ENCODE assay signal across 21 cellular contexts in the genomic region with DNA sequence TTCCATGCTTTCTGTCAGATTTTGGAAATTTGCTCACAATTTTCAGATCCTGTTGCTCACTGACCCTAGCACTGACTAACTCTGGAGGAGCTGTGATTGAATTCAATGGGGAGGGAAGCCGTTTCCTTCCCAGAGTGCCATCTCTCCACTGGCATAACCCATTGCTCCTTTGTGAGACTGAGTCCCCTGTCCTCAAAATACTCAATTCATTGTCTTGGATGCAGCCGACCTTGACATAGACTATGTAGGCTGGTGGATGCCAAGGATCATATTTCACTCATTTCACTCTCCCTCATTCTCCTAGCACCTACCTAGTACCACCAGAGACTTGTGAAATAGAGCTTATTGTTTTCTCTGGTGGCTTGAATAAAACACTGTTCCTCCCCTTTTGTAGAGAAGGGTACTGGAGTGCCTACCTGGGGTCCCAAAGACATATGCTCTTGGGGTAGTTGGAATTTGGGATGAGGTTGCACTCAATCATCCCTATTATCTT.
"Had no signal": no experiment of that assay in that cellular context is flagged by ENCODE, and none has a peak within 500 bp of the region (broad histone marks: within the 10 kb centered on the region; RNA-seq: fewer than 3 reads in every experiment).

No MANE protein-coding gene starts in this region.

- FAIRE-seq: kidney, small intestine had no signal

- H3K36me3 Mint-ChIP-seq: mesothelial cell of epicardium; naive B cell; natural killer cell treated with Interleukin-12 subunit alpha and Interleukin-12 subunit beta and Interleukin-15 and Interleukin-18, amount 100 ng/mL, for 72 hours; stimulated activated naive B cell treated with anti-CD40 and anti-IgM and Interleukin-4, amounts not matched to agents 10 μg/mL and 1 μg/mL and 100 μg/mL, for 72 hours had no signal

- DNase-seq: effector CD8-positive, alpha-beta T cell; foreskin fibroblast; gastrocnemius medialis; head of caudate nucleus; kidney; left lung; mesenchymal stem cell; mucosa of descending colon; naive B cell; right lobe of liver; small intestine; stimulated activated CD4-positive, alpha-beta T cell treated with anti-CD3 and anti-CD28 coated beads, Interleukin-15, amount 100 ng/mL, for 24 hours; stimulated activated CD4-positive, alpha-beta T cell treated with anti-CD3 and anti-CD28 coated beads, Interleukin-2, amount 100 ng/mL, for 48 hours; stimulated activated naive B cell treated with anti-CD40 and anti-IgM and Interleukin-4, amounts not matched to agents 10 μg/mL and 1 μg/mL and 100 μg/mL, for 72 hours; upper lobe of left lung had no signal

- H3K4me3 Mint-ChIP-seq: endodermal cell; mesothelial cell of epicardium; natural killer cell treated with Interleukin-12 subunit alpha and Interleukin-12 subunit beta and Interleukin-15 and Interleukin-18, amount 100 ng/mL, for 72 hours; neural progenitor cell; stimulated activated naive B cell treated with anti-CD40 and anti-IgM and Interleukin-4, amounts not matched to agents 10 μg/mL and 1 μg/mL and 100 μg/mL, for 72 hours; stimulated activated naive CD8-positive, alpha-beta T cell treated with anti-CD3 and anti-CD28 coated beads, Interleukin-15, Interleukin-2, amounts not matched to agents 100 ng/mL and 50 ng/mL, for 24 hours had no signal

- H3K4me1 Mint-ChIP-seq: naive B cell; stimulated activated naive B cell treated with anti-CD40 and anti-IgM and Interleukin-4, amounts not matched to agents 10 μg/mL and 1 μg/mL and 100 μg/mL, for 72 hours had no signal

- H3K27me3 Mint-ChIP-seq: stimulated activated naive CD8-positive, alpha-beta T cell treated with anti-CD3 and anti-CD28 coated beads, Interleukin-15, Interleukin-2, amounts not matched to agents 100 ng/mL and 50 ng/mL, for 24 hours had no signal

- H3K27ac Mint-ChIP-seq: endodermal cell; mesothelial cell of epicardium; naive B cell; natural killer cell treated with Interleukin-12 subunit alpha and Interleukin-12 subunit beta and Interleukin-15 and Interleukin-18, amount 100 ng/mL, for 72 hours; neural progenitor cell; progenitor cell of endocrine pancreas; stimulated activated naive B cell treated with anti-CD40 and anti-IgM and Interleukin-4, amounts not matched to agents 10 μg/mL and 1 μg/mL and 100 μg/mL, for 72 hours; stimulated activated naive CD8-positive, alpha-beta T cell treated with anti-CD3 and anti-CD28 coated beads, Interleukin-15, Interleukin-2, amounts not matched to agents 100 ng/mL and 50 ng/mL, for 24 hours had no signal

- H3K9me3 Mint-ChIP-seq: endodermal cell; mesothelial cell of epicardium; natural killer cell treated with Interleukin-12 subunit alpha and Interleukin-12 subunit beta and Interleukin-15 and Interleukin-18, amount 100 ng/mL, for 72 hours; neural progenitor cell had no signal
